In the genomic region with DNA sequence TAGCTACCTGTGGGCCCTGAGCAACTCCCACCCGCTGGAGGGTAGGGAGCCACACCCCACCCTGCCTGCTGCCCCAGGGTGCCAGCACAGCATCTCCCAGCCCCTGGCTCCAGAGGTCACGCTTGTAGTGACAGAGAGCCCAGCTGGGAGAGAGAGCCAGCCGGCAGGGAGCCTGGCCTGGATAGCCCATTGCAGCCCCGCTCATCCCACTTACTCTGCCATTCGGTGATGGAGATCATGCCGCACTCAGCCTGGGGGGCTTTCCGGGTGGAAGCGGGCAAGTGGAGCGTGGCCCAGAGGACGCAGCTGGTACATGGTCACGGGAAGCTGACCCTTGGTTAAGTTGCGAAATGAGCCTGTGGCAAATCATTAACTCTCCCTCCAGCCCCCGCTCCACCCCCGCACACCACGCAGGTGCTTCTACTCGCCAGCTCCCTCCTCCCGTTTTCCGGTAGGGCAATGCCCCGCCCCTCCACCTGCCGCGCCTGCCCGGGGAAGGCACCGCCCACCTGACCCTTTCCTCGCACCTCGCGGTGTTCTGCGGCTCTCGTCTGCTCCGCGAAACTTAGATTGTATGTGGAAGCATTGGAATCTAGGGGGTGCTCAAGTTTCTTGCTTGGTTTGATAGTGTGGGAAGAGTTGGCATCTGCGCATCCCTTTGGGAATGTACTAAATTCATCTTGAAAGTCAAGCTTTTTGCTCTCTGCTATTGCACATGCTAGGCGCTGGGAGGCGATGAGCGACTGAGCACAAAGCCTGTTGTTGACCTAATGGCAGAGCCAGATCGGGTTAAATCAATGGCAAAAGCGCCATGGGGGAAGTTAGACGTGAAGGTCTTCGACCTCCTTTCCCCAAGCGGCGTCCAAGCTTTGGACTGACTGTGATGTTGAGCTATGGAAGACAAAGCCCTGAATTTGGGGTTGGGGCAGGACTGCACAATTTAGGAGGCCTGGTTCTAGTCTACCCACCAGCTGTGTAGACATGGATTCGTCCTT, we compare ENCODE assay signal across 7 cellular contexts. TPM values are rescaled to one million over a fixed set of nuclear protein-coding genes. Genes with fewer than 3 reads are reported as not detected.
DNase-seq lines count a peak whose midpoint lies in the region; ATAC-seq and TF ChIP-seq lines count a peak whose summit lies in the region.

A gene with protein sequence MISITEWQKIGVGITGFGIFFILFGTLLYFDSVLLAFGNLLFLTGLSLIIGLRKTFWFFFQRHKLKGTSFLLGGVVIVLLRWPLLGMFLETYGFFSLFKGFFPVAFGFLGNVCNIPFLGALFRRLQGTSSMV (minus strand): TSS at position 321 of the 995 bp plus-strand sequence. CDS start 82 bp downstream, at position 239.

- intact Hi-C loops in left ventricle myocardium inferior (cut with micrococcal nuclease) = no loop called here

- H3K36me3 ChIP-seq in SJCRH30 = no peaks in the 10 kb centered on the region
- H3K36me3 ChIP-seq in left ventricle myocardium inferior = no peaks in the 10 kb centered on the region

- H3K4me1 ChIP-seq in SJCRH30 (no peaks in the 10 kb centered on the region), left ventricle myocardium inferior (peaks cover 10% of the 10 kb centered on the region)

- ATAC-seq in GM18861 (IDR thresholded peaks at IDR 0.05; ENCODE audit: unreplicated experiment) (peak; percentile 52), HG03457 (IDR thresholded peaks at IDR 0.05; ENCODE audit: unreplicated experiment) (peak; percentile 51)

- TF ChIP-seq CTCF in left ventricle myocardium inferior (IDR thresholded peaks at IDR 0.05; ENCODE audit: borderline replicate concordance) = peak; percentile 79

- H3K4me3 ChIP-seq in SJCRH30 = no peak within 1 kb of the TSS
- peak within 1 kb of the TSS; percentile 51 for H3K4me3 ChIP-seq in left ventricle myocardium inferior

- DNase-seq in SJCRH30 (peak; percentile 75 to 85), anterior cingulate cortex (lab: John Stamatoyannopoulos, UW) (peak in 46 of 58 donors; percentile 11 to 83 (median 48)), left ventricle myocardium inferior (peak; percentile 36), pons (ENCODE audit: low spot score) (peak; percentile 83), NCI-H774 (lab: John Stamatoyannopoulos, UW) (no peak)

- H3K27me3 ChIP-seq in SJCRH30 = no peaks in the 10 kb centered on the region
- peaks cover 20% of the 10 kb centered on the region for H3K27me3 ChIP-seq in left ventricle myocardium inferior (ENCODE audit: low read depth)

- H3K9me3 ChIP-seq in SJCRH30 (replicated peaks) = no peaks in the 10 kb centered on the region
- H3K9me3 ChIP-seq in left ventricle myocardium inferior (replicated peaks) = no peaks in the 10 kb centered on the region

- H3K27ac ChIP-seq in SJCRH30 (no peak within 1 kb of the TSS), left ventricle myocardium inferior (replicated peaks) (no peak within 1 kb of the TSS)

RNA-seq across cellular contexts. Expression of the gene that starts here (rescaled TPM):
- total RNA-seq in SJCRH30 (2014; rRNA removed; shearing (Covaris generic)) = not detected in 2 replicates
- total RNA-seq in left ventricle myocardium inferior = not detected

Comparison
In these comparisons a context has a peak if more than half of its experiments do, and no peak if none do; other contexts are left out.
1. Peak in DNase-seq in SJCRH30; RNA of the gene not detected or under 1 TPM.
2. Peak in DNase-seq and H3K4me3 ChIP-seq in left ventricle myocardium inferior; RNA of the gene not detected or under 1 TPM.